14 cellular contexts compared by ENCODE assay signal in genomic region chr2:210442869-210443268, GRCh38. TPM values are rescaled to one million over a fixed set of nuclear protein-coding genes. Genes with fewer than 3 reads are reported as not detected.
A peak's percentile ranks its signal among the peaks of the same experiment; 100 is the strongest.
DNase-seq lines count a peak whose midpoint lies in the region; ATAC-seq and TF ChIP-seq lines count a peak whose summit lies in the region.
"Had no signal": no experiment of that assay in that cellular context is flagged by ENCODE, and none has a peak within 500 bp of the region (broad histone marks: within the 10 kb centered on the region; RNA-seq: fewer than 3 reads in every experiment).

No MANE protein-coding gene starts in this region.

- DNase-seq in SIG-M5 treated with dmso at 0.1 percent for 504 hours (lab: John Stamatoyannopoulos, UW; ENCODE audit: unreplicated experiment) (peak; percentile 15), SIG-M5 (lab: John Stamatoyannopoulos, UW) (no peak), OCI-M1 (lab: John Stamatoyannopoulos, UW) (peak; percentile 20), upper lobe of right lung (no peak), KG1 (lab: John Stamatoyannopoulos, UW) (no peak), mucosa of gallbladder (ENCODE audit: low spot score) (no peak), AG20443 (ENCODE audit: low spot score) (no peak)
- DNase-seq: activated gamma-delta T cell; brain microvascular endothelial cell; effector CD8-positive, alpha-beta T cell; GOT3; NCI-H1694; NCI-H69 had no signal

- H3K4me1 ChIP-seq in upper lobe of right lung, result no peaks in the 10 kb centered on the region

- no peaks in the 10 kb centered on the region for H3K27me3 ChIP-seq in upper lobe of right lung
- H3K27me3 ChIP-seq: brain microvascular endothelial cell had no signal

- H3K4me3 ChIP-seq in upper lobe of right lung, result no peak overlapping the region

- no peak overlapping the region for H3K27ac ChIP-seq in upper lobe of right lung
- H3K27ac ChIP-seq: brain microvascular endothelial cell had no signal

- ATAC-seq in HG02852 (IDR thresholded peaks at IDR 0.05; ENCODE audit: unreplicated experiment) (peak; percentile 34), upper lobe of right lung (peak; percentile 50)

- no peaks in the 10 kb centered on the region for H3K9me3 ChIP-seq in upper lobe of right lung

- TF ChIP-seq CTCF in upper lobe of right lung (IDR thresholded peaks at IDR 0.05), result no peak

- peaks cover 11% of the 10 kb centered on the region for H3K36me3 ChIP-seq in upper lobe of right lung

- intact Hi-C loops in upper lobe of right lung (cut with DNase I), result no loop called here

RNA-seq across cellular contexts. Expression of gene LANCL1, which starts 33.7 kb away (rescaled TPM):
- 32.2 TPM for total RNA-seq in upper lobe of right lung
- 48.0 TPM for total RNA-seq in mucosa of gallbladder

Comparison
In these comparisons a context has a peak if more than half of its experiments do, and no peak if none do; other contexts are left out.
1. DNase-seq: peak in SIG-M5 treated with dmso at 0.1 percent for 504 hours (single experiment) and OCI-M1 (single experiment); none in SIG-M5 (single experiment), upper lobe of right lung (single experiment), KG1 (single experiment), mucosa of gallbladder (single experiment) and AG20443 (single experiment).